Comparison of ENCODE assay signal across 8 cellular contexts in genomic region chr12:71694099-71694820, GRCh38. TPM values are rescaled to one million over a fixed set of nuclear protein-coding genes. Genes with fewer than 3 reads are reported as not detected.
DNase-seq lines count a peak whose midpoint lies in the region; ATAC-seq and TF ChIP-seq lines count a peak whose summit lies in the region.
"Had no signal": no experiment of that assay in that cellular context is flagged by ENCODE, and none has a peak within 500 bp of the region (broad histone marks: within the 10 kb centered on the region; RNA-seq: fewer than 3 reads in every experiment).

No MANE protein-coding gene starts in this region.

- H3K27ac ChIP-seq in WERI-Rb-1 = peak overlapping the region; percentile 49
- H3K27ac ChIP-seq in skin epidermis = peak overlapping the region in 16 of 21 experiments; percentile 7 to 84 (median 54)

- ATAC-seq in GM19328 (IDR thresholded peaks at IDR 0.05; ENCODE audit: unreplicated experiment) (peak; percentile 82), HG02981 (IDR thresholded peaks at IDR 0.05; ENCODE audit: unreplicated experiment) (peak; percentile 80)

- peaks cover 10% of the 10 kb centered on the region for H3K36me3 Mint-ChIP-seq in activated T-helper 1 cell treated with anti-CD3 and anti-CD28 coated beads, Interleukin-12 subunit alpha, Interleukin-12 subunit beta, Interleukin-2, Interleukin-4 antibody, amounts not matched to agents 30 ng/mL and 10 ng/mL and 1 ng/mL, durations not matched to agents 14 hours and 24 hours and 36 hours (ENCODE audit: low read depth)

- no peaks in the 10 kb centered on the region for H3K27me3 Mint-ChIP-seq in activated T-helper 1 cell treated with anti-CD3 and anti-CD28 coated beads, Interleukin-12 subunit alpha, Interleukin-12 subunit beta, Interleukin-2, Interleukin-4 antibody, amounts not matched to agents 30 ng/mL and 10 ng/mL and 1 ng/mL, durations not matched to agents 14 hours and 24 hours and 36 hours (ENCODE audit: insufficient read depth)

- peaks cover 16% of the 10 kb centered on the region for H3K4me1 Mint-ChIP-seq in activated T-helper 1 cell treated with anti-CD3 and anti-CD28 coated beads, Interleukin-12 subunit alpha, Interleukin-12 subunit beta, Interleukin-2, Interleukin-4 antibody, amounts not matched to agents 30 ng/mL and 10 ng/mL and 1 ng/mL, durations not matched to agents 14 hours and 24 hours and 36 hours (ENCODE audit: low read depth)

- H3K36me3 ChIP-seq in WERI-Rb-1 = peaks cover 31% of the 10 kb centered on the region

- peak; percentile 73 for DNase-seq in WERI-Rb-1
- DNase-seq in iPS-NIHi7 (ENCODE audit: extremely low spot score) = no peak
- DNase-seq in NCI-H1048 (lab: John Stamatoyannopoulos, UW) = no peak
- no peak for DNase-seq in activated T-helper 1 cell treated with anti-CD3 and anti-CD28 coated beads, Interleukin-12 subunit alpha, Interleukin-12 subunit beta, Interleukin-2, Interleukin-4 antibody, amounts not matched to agents 30 ng/mL and 10 ng/mL and 1 ng/mL, durations not matched to agents 14 hours and 24 hours and 36 hours (ENCODE audit: low spot score)
- DNase-seq: IMR-90 had no signal

- intact Hi-C loops in activated T-helper 1 cell treated with anti-CD3 and anti-CD28 coated beads, Interleukin-12 subunit alpha, Interleukin-12 subunit beta, Interleukin-2, Interleukin-4 antibody, amounts not matched to agents 30 ng/mL and 10 ng/mL and 1 ng/mL, durations not matched to agents 14 hours and 24 hours and 36 hours (cut with micrococcal nuclease) = no loop called here

- H3K9me3 ChIP-seq in WERI-Rb-1 (ENCODE audit: severe bottlenecking) = no peaks in the 10 kb centered on the region

- no peak overlapping the region for H3K27ac Mint-ChIP-seq in activated T-helper 1 cell treated with anti-CD3 and anti-CD28 coated beads, Interleukin-12 subunit alpha, Interleukin-12 subunit beta, Interleukin-2, Interleukin-4 antibody, amounts not matched to agents 30 ng/mL and 10 ng/mL and 1 ng/mL, durations not matched to agents 14 hours and 24 hours and 36 hours

- H3K4me3 Mint-ChIP-seq in activated T-helper 1 cell treated with anti-CD3 and anti-CD28 coated beads, Interleukin-12 subunit alpha, Interleukin-12 subunit beta, Interleukin-2, Interleukin-4 antibody, amounts not matched to agents 30 ng/mL and 10 ng/mL and 1 ng/mL, durations not matched to agents 14 hours and 24 hours and 36 hours = no peak overlapping the region

- TF ChIP-seq CTCF in WERI-Rb-1 (IDR thresholded peaks at IDR 0.05; ENCODE audit: low read depth, low read length) = no peak

- no peaks in the 10 kb centered on the region for H3K27me3 ChIP-seq in WERI-Rb-1 (ENCODE audit: insufficient read depth, low read depth, severe bottlenecking)

- no peaks in the 10 kb centered on the region for H3K9me3 Mint-ChIP-seq in activated T-helper 1 cell treated with anti-CD3 and anti-CD28 coated beads, Interleukin-12 subunit alpha, Interleukin-12 subunit beta, Interleukin-2, Interleukin-4 antibody, amounts not matched to agents 30 ng/mL and 10 ng/mL and 1 ng/mL, durations not matched to agents 14 hours and 24 hours and 36 hours

- no peak overlapping the region for H3K4me3 ChIP-seq in WERI-Rb-1 (ENCODE audit: low read depth, low read length)
- H3K4me3 ChIP-seq in skin epidermis = no peak overlapping the region

RNA-seq across cellular contexts. Expression of gene TMEM19, which starts 8.4 kb away (rescaled TPM):
- 10.6 and 11.3 TPM in 2 replicates for total RNA-seq in activated T-helper 1 cell treated with anti-CD3 and anti-CD28 coated beads, Interleukin-12 subunit alpha, Interleukin-12 subunit beta, Interleukin-2, Interleukin-4 antibody, amounts not matched to agents 30 ng/mL and 10 ng/mL and 1 ng/mL, durations not matched to agents 14 hours and 24 hours and 36 hours

RNA-seq across cellular contexts. Expression of gene THAP2, which starts 30.2 kb away (rescaled TPM):
- 5.7 and 5.9 TPM in 2 replicates for total RNA-seq in activated T-helper 1 cell treated with anti-CD3 and anti-CD28 coated beads, Interleukin-12 subunit alpha, Interleukin-12 subunit beta, Interleukin-2, Interleukin-4 antibody, amounts not matched to agents 30 ng/mL and 10 ng/mL and 1 ng/mL, durations not matched to agents 14 hours and 24 hours and 36 hours

RNA-seq across cellular contexts. Expression of gene ZFC3H1, which starts 30.6 kb away (rescaled TPM):
- 57.7 and 58.6 TPM in 2 replicates for total RNA-seq in activated T-helper 1 cell treated with anti-CD3 and anti-CD28 coated beads, Interleukin-12 subunit alpha, Interleukin-12 subunit beta, Interleukin-2, Interleukin-4 antibody, amounts not matched to agents 30 ng/mL and 10 ng/mL and 1 ng/mL, durations not matched to agents 14 hours and 24 hours and 36 hours
